11 cellular contexts compared by ENCODE assay signal in the genomic region with DNA sequence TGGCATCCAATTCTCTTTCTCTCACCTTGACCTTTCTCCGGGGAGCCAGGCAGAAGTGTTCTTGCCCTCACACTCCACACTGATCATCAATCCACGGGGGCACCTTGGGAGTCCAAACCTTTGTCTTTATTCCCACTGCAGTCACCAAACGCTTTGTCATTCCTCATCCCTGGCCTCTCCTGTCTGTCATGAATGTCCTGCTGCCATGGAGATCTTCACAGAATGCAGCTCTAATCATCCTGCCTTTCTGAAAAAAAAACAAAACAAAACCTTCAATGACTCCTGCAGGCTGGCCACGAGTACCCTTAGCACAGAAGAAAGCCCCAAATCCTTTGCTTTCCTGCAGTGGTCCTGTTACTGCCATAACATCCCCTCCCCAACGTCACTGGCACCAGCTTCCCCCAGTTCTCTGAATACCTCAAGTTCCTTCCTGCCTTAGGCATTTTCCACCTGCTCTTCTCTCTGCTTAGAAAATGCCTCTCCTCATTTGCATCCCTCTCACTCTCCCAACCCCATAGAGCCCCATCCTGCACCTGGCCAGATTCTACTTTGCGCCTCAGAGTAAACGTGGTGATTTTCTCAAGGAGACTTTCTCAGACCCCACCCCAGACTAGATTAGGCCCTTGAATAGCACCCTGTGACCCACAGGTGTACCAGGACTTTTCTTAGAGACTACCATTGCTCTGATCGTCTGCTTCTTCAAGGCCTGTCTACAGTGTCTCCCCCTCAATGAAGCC.
DNase-seq lines count a peak whose midpoint lies in the region; ATAC-seq and TF ChIP-seq lines count a peak whose summit lies in the region.
"Had no signal": no experiment of that assay in that cellular context is flagged by ENCODE, and none has a peak within 500 bp of the region (broad histone marks: within the 10 kb centered on the region; RNA-seq: fewer than 3 reads in every experiment).

No MANE protein-coding gene starts in this region.

- peaks cover 11% of the 10 kb centered on the region for H3K9me3 Mint-ChIP-seq in dendritic cell treated with granulocyte-macrophage colony-stimulating factor and Interleukin-4, amounts not matched to agents 40 ng/mL and 50 ng/mL, for 4 days
- H3K9me3 Mint-ChIP-seq in activated T-helper 17 cell treated with anti-CD3 and anti-CD28 coated beads, Interleukin-2, amount 50 U/mL, for 72 hours = peaks cover 9% of the 10 kb centered on the region
- peaks cover 2% of the 10 kb centered on the region for H3K9me3 Mint-ChIP-seq in osteocyte (ENCODE audit: unreplicated experiment)
- peaks cover 2% of the 10 kb centered on the region for H3K9me3 Mint-ChIP-seq in stimulated activated effector memory CD8-positive, alpha-beta T cell treated with anti-CD3 and anti-CD28 coated beads, Interleukin-12 subunit alpha, Interleukin-12 subunit beta, amount 100 ng/mL, for 72 hours

- peaks cover 8% of the 10 kb centered on the region for H3K36me3 Mint-ChIP-seq in dendritic cell treated with granulocyte-macrophage colony-stimulating factor and Interleukin-4, amounts not matched to agents 40 ng/mL and 50 ng/mL, for 4 days (ENCODE audit: low read depth)
- no peaks in the 10 kb centered on the region for H3K36me3 Mint-ChIP-seq in activated T-helper 17 cell treated with anti-CD3 and anti-CD28 coated beads, Interleukin-2, amount 50 U/mL, for 72 hours (ENCODE audit: low read depth)
- H3K36me3 Mint-ChIP-seq in osteocyte (ENCODE audit: unreplicated experiment) = peaks cover 27% of the 10 kb centered on the region
- no peaks in the 10 kb centered on the region for H3K36me3 Mint-ChIP-seq in stimulated activated effector memory CD8-positive, alpha-beta T cell treated with anti-CD3 and anti-CD28 coated beads, Interleukin-12 subunit alpha, Interleukin-12 subunit beta, amount 100 ng/mL, for 72 hours

- intact Hi-C loops in dendritic cell treated with granulocyte-macrophage colony-stimulating factor and Interleukin-4, amounts not matched to agents 40 ng/mL and 50 ng/mL, for 4 days (cut with micrococcal nuclease) = no loop called here

- H3K4me1 Mint-ChIP-seq in dendritic cell treated with granulocyte-macrophage colony-stimulating factor and Interleukin-4, amounts not matched to agents 40 ng/mL and 50 ng/mL, for 4 days (ENCODE audit: low read depth) = peaks cover 47% of the 10 kb centered on the region
- H3K4me1 Mint-ChIP-seq in activated T-helper 17 cell treated with anti-CD3 and anti-CD28 coated beads, Interleukin-2, amount 50 U/mL, for 72 hours = peaks cover 12% of the 10 kb centered on the region
- peaks cover 42% of the 10 kb centered on the region for H3K4me1 Mint-ChIP-seq in osteocyte (ENCODE audit: unreplicated experiment)
- peaks cover 13% of the 10 kb centered on the region for H3K4me1 Mint-ChIP-seq in stimulated activated effector memory CD8-positive, alpha-beta T cell treated with anti-CD3 and anti-CD28 coated beads, Interleukin-12 subunit alpha, Interleukin-12 subunit beta, amount 100 ng/mL, for 72 hours

- H3K4me3 Mint-ChIP-seq in dendritic cell treated with granulocyte-macrophage colony-stimulating factor and Interleukin-4, amounts not matched to agents 40 ng/mL and 50 ng/mL, for 4 days = peak overlapping the region; percentile 1
- H3K4me3 Mint-ChIP-seq in activated T-helper 17 cell treated with anti-CD3 and anti-CD28 coated beads, Interleukin-2, amount 50 U/mL, for 72 hours = no peak overlapping the region
- no peak overlapping the region for H3K4me3 Mint-ChIP-seq in osteocyte (ENCODE audit: unreplicated experiment)
- H3K4me3 Mint-ChIP-seq in stimulated activated effector memory CD8-positive, alpha-beta T cell treated with anti-CD3 and anti-CD28 coated beads, Interleukin-12 subunit alpha, Interleukin-12 subunit beta, amount 100 ng/mL, for 72 hours = no peak overlapping the region

- TF ChIP-seq CTCF in osteocyte (IDR thresholded peaks at IDR 0.05) = no peak

- DNase-seq in osteocyte (ENCODE audit: extremely low spot score, unreplicated experiment) (no peak), HuH-7.5 (ENCODE audit: low spot score) (no peak)
- no peak for DNase-seq in stimulated activated effector memory CD8-positive, alpha-beta T cell treated with anti-CD3 and anti-CD28 coated beads, Interleukin-12 subunit alpha, Interleukin-12 subunit beta, amount 100 ng/mL, for 72 hours (ENCODE audit: low spot score in 2 of 2)
- DNase-seq: activated CD4-positive, CD25-positive, alpha-beta regulatory T cell; left cardiac atrium; NCI-H187 had no signal

- peaks cover 25% of the 10 kb centered on the region for H3K27me3 Mint-ChIP-seq in dendritic cell treated with granulocyte-macrophage colony-stimulating factor and Interleukin-4, amounts not matched to agents 40 ng/mL and 50 ng/mL, for 4 days
- H3K27me3 Mint-ChIP-seq in activated T-helper 17 cell treated with anti-CD3 and anti-CD28 coated beads, Interleukin-2, amount 50 U/mL, for 72 hours = no peaks in the 10 kb centered on the region
- H3K27me3 Mint-ChIP-seq in osteocyte (ENCODE audit: unreplicated experiment) = no peaks in the 10 kb centered on the region

- ATAC-seq in GM18502 (IDR thresholded peaks at IDR 0.05; ENCODE audit: poor library complexity, unreplicated experiment) (peak; percentile 42), GM21528 (IDR thresholded peaks at IDR 0.05; ENCODE audit: low FRiP score, unreplicated experiment) (peak; percentile 56), HG03378 (IDR thresholded peaks at IDR 0.05; ENCODE audit: unreplicated experiment) (peak; percentile 29)
- ATAC-seq in activated T-helper 17 cell treated with anti-CD3 and anti-CD28 coated beads, Interleukin-2, amount 50 U/mL, for 72 hours (replicated peaks) = no peak
- ATAC-seq in stimulated activated effector memory CD8-positive, alpha-beta T cell treated with anti-CD3 and anti-CD28 coated beads, Interleukin-12 subunit alpha, Interleukin-12 subunit beta, amount 100 ng/mL, for 72 hours = no peak

- no peak overlapping the region for H3K27ac Mint-ChIP-seq in dendritic cell treated with granulocyte-macrophage colony-stimulating factor and Interleukin-4, amounts not matched to agents 40 ng/mL and 50 ng/mL, for 4 days
- no peak overlapping the region for H3K27ac Mint-ChIP-seq in activated T-helper 17 cell treated with anti-CD3 and anti-CD28 coated beads, Interleukin-2, amount 50 U/mL, for 72 hours
- no peak overlapping the region for H3K27ac Mint-ChIP-seq in osteocyte (ENCODE audit: unreplicated experiment)
- no peak overlapping the region for H3K27ac Mint-ChIP-seq in stimulated activated effector memory CD8-positive, alpha-beta T cell treated with anti-CD3 and anti-CD28 coated beads, Interleukin-12 subunit alpha, Interleukin-12 subunit beta, amount 100 ng/mL, for 72 hours

Comparison
In these comparisons a context has a peak if more than half of its experiments do, and no peak if none do; other contexts are left out.
1. ATAC-seq: peak in GM18502 (single experiment), GM21528 (single experiment) and HG03378 (single experiment); none in activated T-helper 17 cell treated with anti-CD3 and anti-CD28 coated beads, Interleukin-2, amount 50 U/mL, for 72 hours (single experiment) and stimulated activated effector memory CD8-positive, alpha-beta T cell treated with anti-CD3 and anti-CD28 coated beads, Interleukin-12 subunit alpha, Interleukin-12 subunit beta, amount 100 ng/mL, for 72 hours (single experiment).